In the genomic region with DNA sequence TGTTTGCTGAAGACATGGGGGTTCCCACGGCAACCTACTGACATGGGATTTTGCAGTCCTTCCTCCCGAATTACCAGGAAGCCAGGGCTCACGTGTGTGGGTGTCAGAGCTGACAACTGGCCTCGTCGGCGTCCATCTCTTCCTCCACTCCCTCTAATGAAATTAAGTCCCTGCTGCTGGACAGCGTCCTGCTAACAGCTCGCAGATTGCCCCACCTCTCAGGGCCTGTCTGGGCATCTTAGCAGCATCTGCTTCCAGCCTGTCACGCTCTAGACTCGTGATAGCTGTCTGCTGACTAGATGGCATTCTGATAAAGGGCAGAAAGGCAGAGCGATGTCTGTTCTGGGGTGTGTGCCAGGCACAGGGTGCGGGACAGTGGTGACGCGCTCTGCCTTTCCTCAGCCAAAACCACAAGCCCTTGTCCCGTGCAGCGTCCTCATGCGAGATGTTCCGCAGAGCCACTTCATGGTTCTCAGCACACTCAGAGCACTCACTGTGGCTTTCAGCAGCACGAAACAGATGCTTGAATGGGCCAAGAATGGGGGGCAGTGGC, we compare ENCODE assay signal across 8 cellular contexts.
DNase-seq lines count a peak whose midpoint lies in the region; ATAC-seq and TF ChIP-seq lines count a peak whose summit lies in the region.

No MANE protein-coding gene starts in this region.

- peak overlapping the region; percentile 49 for H2AFZ ChIP-seq in parathyroid adenoma

- H3K27me3 Mint-ChIP-seq in activated T-helper 2 cell treated with anti-CD3 and anti-CD28 coated beads, Interferon-gamma antibody, Interleukin-2, Interleukin-4, amounts not matched to agents 10 μg/mL and 5 μg/mL and 100 μg/mL, durations not matched to agents 14 hours and 24 hours and 36 hours (ENCODE audit: low read depth) = no peaks in the 10 kb centered on the region

- peak overlapping the region; percentile 29 for H3K4me2 ChIP-seq in parathyroid adenoma (ENCODE audit: low read length)

- peak overlapping the region; percentile 37 for H3K27ac ChIP-seq in parathyroid adenoma
- H3K27ac ChIP-seq in upper lobe of right lung = no peak overlapping the region

- H3K36me3 Mint-ChIP-seq in activated T-helper 2 cell treated with anti-CD3 and anti-CD28 coated beads, Interferon-gamma antibody, Interleukin-2, Interleukin-4, amounts not matched to agents 10 μg/mL and 5 μg/mL and 100 μg/mL, durations not matched to agents 14 hours and 24 hours and 36 hours (ENCODE audit: low read depth) = peaks cover 13% of the 10 kb centered on the region

- peaks cover 29% of the 10 kb centered on the region for H3K4me1 Mint-ChIP-seq in activated T-helper 2 cell treated with anti-CD3 and anti-CD28 coated beads, Interferon-gamma antibody, Interleukin-2, Interleukin-4, amounts not matched to agents 10 μg/mL and 5 μg/mL and 100 μg/mL, durations not matched to agents 14 hours and 24 hours and 36 hours (ENCODE audit: low read depth)

- peak overlapping the region; percentile 40 for H3K27ac Mint-ChIP-seq in activated T-helper 2 cell treated with anti-CD3 and anti-CD28 coated beads, Interferon-gamma antibody, Interleukin-2, Interleukin-4, amounts not matched to agents 10 μg/mL and 5 μg/mL and 100 μg/mL, durations not matched to agents 14 hours and 24 hours and 36 hours

- ATAC-seq in upper lobe of right lung = peak; percentile 84
- ATAC-seq in HG03432 (IDR thresholded peaks at IDR 0.05; ENCODE audit: unreplicated experiment) = no peak
- no peak for ATAC-seq in HG03280 (IDR thresholded peaks at IDR 0.05; ENCODE audit: unreplicated experiment)

- peak; percentile 84 for DNase-seq in Ammon's horn (ENCODE audit: low spot score)
- peak; percentile 9 for DNase-seq in NCI-H1105 (lab: John Stamatoyannopoulos, UW)
- DNase-seq in activated T-helper 2 cell treated with anti-CD3 and anti-CD28 coated beads, Interferon-gamma antibody, Interleukin-2, Interleukin-4, amounts not matched to agents 10 μg/mL and 5 μg/mL and 100 μg/mL, durations not matched to agents 14 hours and 24 hours and 36 hours (ENCODE audit: low spot score) = peak; percentile 35
- DNase-seq in fibroblast of the aortic adventitia (ENCODE audit: low read depth) = peak; percentile 81
- DNase-seq in upper lobe of right lung = peak; percentile 78

- peaks cover 16% of the 10 kb centered on the region for H3K4me1 ChIP-seq in parathyroid adenoma
- peaks cover 9% of the 10 kb centered on the region for H3K4me1 ChIP-seq in upper lobe of right lung

- TF ChIP-seq CTCF in fibroblast of the aortic adventitia (IDR thresholded peaks at IDR 0.05; ENCODE audit: insufficient read depth, low read length) (no peak), parathyroid adenoma (IDR thresholded peaks at IDR 0.05) (no peak), upper lobe of right lung (IDR thresholded peaks at IDR 0.05) (no peak)

- H3K27me3 ChIP-seq in parathyroid adenoma (ENCODE audit: control insufficient read depth, insufficient read depth, low read length) = no peaks in the 10 kb centered on the region
- no peaks in the 10 kb centered on the region for H3K27me3 ChIP-seq in upper lobe of right lung

- peaks cover 15% of the 10 kb centered on the region for H3K9me3 Mint-ChIP-seq in activated T-helper 2 cell treated with anti-CD3 and anti-CD28 coated beads, Interferon-gamma antibody, Interleukin-2, Interleukin-4, amounts not matched to agents 10 μg/mL and 5 μg/mL and 100 μg/mL, durations not matched to agents 14 hours and 24 hours and 36 hours

- peak overlapping the region; percentile 48 for H3K4me3 Mint-ChIP-seq in activated T-helper 2 cell treated with anti-CD3 and anti-CD28 coated beads, Interferon-gamma antibody, Interleukin-2, Interleukin-4, amounts not matched to agents 10 μg/mL and 5 μg/mL and 100 μg/mL, durations not matched to agents 14 hours and 24 hours and 36 hours (ENCODE audit: low read depth)

- intact Hi-C loops in activated T-helper 2 cell treated with anti-CD3 and anti-CD28 coated beads, Interferon-gamma antibody, Interleukin-2, Interleukin-4, amounts not matched to agents 10 μg/mL and 5 μg/mL and 100 μg/mL, durations not matched to agents 14 hours and 24 hours and 36 hours (cut with micrococcal nuclease) = no loop called here
- intact Hi-C loops in upper lobe of right lung (cut with DNase I) = no loop called here

- H3K4me3 ChIP-seq in fibroblast of the aortic adventitia (ENCODE audit: low read depth, low read length) (no peak overlapping the region), parathyroid adenoma (ENCODE audit: low read depth, low read length) (no peak overlapping the region), upper lobe of right lung (no peak overlapping the region)

- H3K36me3 ChIP-seq in parathyroid adenoma (ENCODE audit: control insufficient read depth, insufficient read depth, low read length) = no peaks in the 10 kb centered on the region
- H3K36me3 ChIP-seq in upper lobe of right lung = no peaks in the 10 kb centered on the region

- no peaks in the 10 kb centered on the region for H3K79me2 ChIP-seq in parathyroid adenoma

- H3K9ac ChIP-seq in parathyroid adenoma = no peak overlapping the region

- H3K9me3 ChIP-seq in parathyroid adenoma (ENCODE audit: control insufficient read depth, low read length) (no peaks in the 10 kb centered on the region), upper lobe of right lung (no peaks in the 10 kb centered on the region)

Comparison
In these comparisons a context has a peak if more than half of its experiments do, and no peak if none do; other contexts are left out.
1. DNase-seq: peak in every context shown above with its lines; median percentile 84 in Ammon's horn; 81 in fibroblast of the aortic adventitia; 78 in upper lobe of right lung; 35 in activated T-helper 2 cell treated with anti-CD3 and anti-CD28 coated beads, Interferon-gamma antibody, Interleukin-2, Interleukin-4, amounts not matched to agents 10 μg/mL and 5 μg/mL and 100 μg/mL, durations not matched to agents 14 hours and 24 hours and 36 hours; 9 in NCI-H1105.